In the genomic region with DNA sequence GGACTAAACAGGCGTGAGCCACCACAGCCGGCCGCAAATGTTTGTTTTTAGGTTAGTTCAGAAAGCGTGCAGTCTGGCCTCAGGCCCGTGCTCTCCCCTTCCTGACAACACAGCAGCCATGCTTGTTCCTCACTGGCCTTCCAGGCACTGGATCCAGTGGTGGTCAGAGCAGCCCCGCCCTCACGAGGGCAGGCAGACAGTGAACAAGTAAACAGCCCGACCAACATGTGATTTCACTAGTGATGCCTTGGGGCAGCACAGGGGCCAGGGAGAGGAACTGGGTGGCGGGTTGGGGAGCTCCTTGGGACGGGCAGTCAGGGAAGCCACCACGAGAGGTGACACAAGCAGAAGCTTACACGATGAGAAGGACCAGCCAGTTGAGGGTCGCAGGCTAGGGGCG, we compare ENCODE assay signal across 23 cellular contexts. TPM values are rescaled to one million over a fixed set of nuclear protein-coding genes. Genes with fewer than 3 reads are reported as not detected.
DNase-seq lines count a peak whose midpoint lies in the region; ATAC-seq and TF ChIP-seq lines count a peak whose summit lies in the region.
"Had no signal": no experiment of that assay in that cellular context is flagged by ENCODE, and none has a peak within 500 bp of the region (broad histone marks: within the 10 kb centered on the region; RNA-seq: fewer than 3 reads in every experiment).

No MANE protein-coding gene starts in this region.

- TF ChIP-seq EP300 in gastroesophageal sphincter (IDR thresholded peaks at IDR 0.05), result no peak
- TF ChIP-seq EP300 in upper lobe of left lung (IDR thresholded peaks at IDR 0.05), result no peak

- POLR2A ChIA-PET in RWPE1 (lab: Yijun Ruan, JAX; ENCODE audit: low non-redundant PET), result no interaction called here

- H3K27ac ChIP-seq in heart right ventricle (peak overlapping the region in 6 of 10 donors; percentile 15 to 93 (median 82)), RWPE1 (peak overlapping the region; percentile 87), gastroesophageal sphincter (peak overlapping the region in 3 of 4 donors; percentile 90 to 97 (median 92)), upper lobe of left lung (peak overlapping the region in 3 of 4 donors; percentile 36 to 93 (median 39))
- H3K27ac ChIP-seq: HL-60, neutrophil had no signal

- TF ChIP-seq CTCF in heart right ventricle (IDR thresholded peaks at IDR 0.05), result no peak
- no peak for TF ChIP-seq CTCF in RWPE1 (conservative IDR thresholded peaks at IDR 0.05; ENCODE audit: low read depth)
- no peak for TF ChIP-seq CTCF in gastroesophageal sphincter (IDR thresholded peaks at IDR 0.05)
- TF ChIP-seq CTCF in upper lobe of left lung (IDR thresholded peaks at IDR 0.05), result no peak

- H3K9me3 ChIP-seq in heart right ventricle, result no peaks in the 10 kb centered on the region
- H3K9me3 ChIP-seq in gastroesophageal sphincter, result no peaks in the 10 kb centered on the region
- H3K9me3 ChIP-seq in upper lobe of left lung, result no peaks in the 10 kb centered on the region
- H3K9me3 ChIP-seq: mucosa of descending colon, neutrophil had no signal

- H3K4me3 ChIP-seq in heart right ventricle (no peak overlapping the region), gastroesophageal sphincter (no peak overlapping the region), upper lobe of left lung (no peak overlapping the region)
- H3K4me3 ChIP-seq: mucosa of descending colon had no signal

- CTCF ChIA-PET in RWPE1 (lab: Yijun Ruan, JAX), result no interaction called here

- H3K4me1 ChIP-seq in heart right ventricle (peaks cover 56 to 96% (median 87%) of the 10 kb centered on the region in 9 donors), gastroesophageal sphincter (peaks cover 7 to 98% (median 60%) of the 10 kb centered on the region in 3 donors), upper lobe of left lung (peaks cover 70 to 87% (median 80%) of the 10 kb centered on the region in 4 donors)

- H3K27me3 ChIP-seq in heart right ventricle, result no peaks in the 10 kb centered on the region
- no peaks in the 10 kb centered on the region for H3K27me3 ChIP-seq in gastroesophageal sphincter
- H3K27me3 ChIP-seq in upper lobe of left lung, result no peaks in the 10 kb centered on the region
- H3K27me3 ChIP-seq: neutrophil had no signal

- intact Hi-C loops in heart right ventricle (cut with DNase I), result no loop called here
- intact Hi-C loops in Right ventricle myocardium superior (cut with DNase I), result no loop called here

- H3K36me3 ChIP-seq in heart right ventricle, result peaks cover 0 to 88% (median 68%) of the 10 kb centered on the region in 9 donors
- H3K36me3 ChIP-seq in gastroesophageal sphincter, result peaks cover 0 to 84% of the 10 kb centered on the region in 2 donors
- peaks cover 43 to 86% (median 80%) of the 10 kb centered on the region in 4 donors for H3K36me3 ChIP-seq in upper lobe of left lung

- 91 to 94% methylated on average over 14 of the region's 14 CpGs for WGBS in heart right ventricle, 2 donors
- WGBS in gastroesophageal sphincter (ENCODE audit: low coverage in 1 of 2), 2 donors, result 92 to 100% methylated on average over 3 of the region's 14 CpGs
- 91 to 92% methylated on average over 11 to 14 of the region's 14 CpGs for WGBS in upper lobe of left lung, 2 donors

- ATAC-seq in heart right ventricle, result no peak
- ATAC-seq in Right ventricle myocardium superior (ENCODE audit: poor library complexity), result no peak
- no peak for ATAC-seq in gastroesophageal sphincter
- no peak for ATAC-seq in upper lobe of left lung (ENCODE audit: low FRiP score in 2 of 2)
- ATAC-seq: activated T-cell treated with anti-CD3 and anti-CD28 coated beads, Interleukin-2, amount 50 U/mL, for 4 hours; effector memory CD8-positive, alpha-beta T cell; left ventricle myocardium superior; mucosa of descending colon had no signal

- TF ChIP-seq POLR2A in gastroesophageal sphincter (IDR thresholded peaks at IDR 0.05), result no peak
- no peak for TF ChIP-seq POLR2A in upper lobe of left lung (IDR thresholded peaks at IDR 0.05)

- DNase-seq in heart right ventricle (no peak), Right ventricle myocardium superior (no peak), RWPE1 (ENCODE audit: low spot score) (no peak), upper lobe of left lung (no peak), nucleus accumbens (lab: John Stamatoyannopoulos, UW) (no peak), NCI-H526 treated with DMSO at 0.1 percent for 48 hours (lab: John Stamatoyannopoulos, UW) (no peak), NCI-H2196 (lab: John Stamatoyannopoulos, UW; ENCODE audit: unreplicated experiment) (no peak)
- DNase-seq: activated CD4-positive, alpha-beta T cell treated with anti-CD3 and anti-CD28 coated beads, Interleukin-2, amount 50 U/mL, for 48 hours; activated T-cell treated with anti-CD3 and anti-CD28 coated beads, Interleukin-2, amount 50 U/mL, for 4 hours; CD4-positive, alpha-beta T cell; cerebellar nuclear complex; effector memory CD8-positive, alpha-beta T cell; GDM1; left ventricle myocardium superior; mucosa of descending colon; NCI-H1436; NCI-H526; SIG-M5; stimulated activated CD4-positive, alpha-beta T cell treated with anti-CD3 and anti-CD28 coated beads, Interleukin-4, amount 100 ng/mL, for 4 hours; T-helper 1 cell had no signal

RNA-seq across cellular contexts. Expression of a gene that starts 40.8 kb away (rescaled TPM):
- total RNA-seq in heart right ventricle (1 to 10 TPM in 2 of 10 donors, under 1 TPM in 8; 0.15 to 1.5 (median 0.59) TPM), Right ventricle myocardium superior (not detected), gastroesophageal sphincter (1 to 10 TPM in 2 of 4 donors, under 1 TPM in 1, not detected in 1; 0.93 to 2.2 (median 1.1) TPM), upper lobe of left lung (10 to 100 TPM in 3 of 6 donors, 1 to 10 TPM in 3; 5.2 to 93.2 (median 11.1) TPM)
- 1 to 10 TPM; 1.1 to 3.6 TPM for polyA plus RNA-seq in heart right ventricle
- total RNA-seq: left ventricle myocardium superior had no signal

RNA-seq across cellular contexts. Expression of a gene that starts 56.1 kb away (rescaled TPM):
- total RNA-seq in heart right ventricle (100 to 1,000 TPM; 129 to 291 (median 149) TPM), Right ventricle myocardium superior (125 TPM), gastroesophageal sphincter (100 to 1,000 TPM; 337 to 938 (median 507) TPM), upper lobe of left lung (100 to 1,000 TPM; 162 to 636 (median 512) TPM)
- 100 to 1,000 TPM in 1 of 2 donors, 10 to 100 TPM in 1; 92.4 to 189 TPM for polyA plus RNA-seq in heart right ventricle

Comparison
In these comparisons a context has a peak if more than half of its experiments do, and no peak if none do; other contexts are left out.
1. H3K27ac ChIP-seq: peak in every context shown above with its lines; median percentile 92 in gastroesophageal sphincter; 87 in RWPE1; 82 in heart right ventricle; 39 in upper lobe of left lung.